2 cellular contexts compared by ENCODE assay signal in the genomic region with DNA sequence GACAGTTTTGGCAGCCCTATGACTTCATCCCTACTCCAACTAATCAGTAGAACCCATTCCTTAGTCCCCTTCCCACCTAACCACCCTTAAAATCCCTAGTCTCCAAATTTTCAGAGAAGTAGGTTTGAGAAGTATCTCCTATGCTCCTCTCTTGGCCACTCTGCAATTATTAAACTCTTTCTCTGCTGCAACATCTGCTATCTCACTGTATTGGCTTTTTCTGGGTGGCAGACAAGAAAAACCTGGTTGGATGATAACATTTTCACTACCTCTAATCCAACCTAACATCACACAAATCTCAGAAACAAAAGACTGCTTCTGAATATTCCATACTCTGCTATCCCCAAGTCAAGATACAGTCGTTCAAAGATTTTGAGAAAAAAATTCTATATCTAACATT.
A peak's percentile ranks its signal among the peaks of the same experiment; 100 is the strongest.
TF ChIP-seq lines count a peak whose summit lies in the region.

No MANE protein-coding gene starts in this region.

TF ChIP-seq in HCT116, 20 proteins besides CTCF, POLR2A, EP300 and RAD21 (continued from another document):
- TF ChIP-seq, protein P1, sequence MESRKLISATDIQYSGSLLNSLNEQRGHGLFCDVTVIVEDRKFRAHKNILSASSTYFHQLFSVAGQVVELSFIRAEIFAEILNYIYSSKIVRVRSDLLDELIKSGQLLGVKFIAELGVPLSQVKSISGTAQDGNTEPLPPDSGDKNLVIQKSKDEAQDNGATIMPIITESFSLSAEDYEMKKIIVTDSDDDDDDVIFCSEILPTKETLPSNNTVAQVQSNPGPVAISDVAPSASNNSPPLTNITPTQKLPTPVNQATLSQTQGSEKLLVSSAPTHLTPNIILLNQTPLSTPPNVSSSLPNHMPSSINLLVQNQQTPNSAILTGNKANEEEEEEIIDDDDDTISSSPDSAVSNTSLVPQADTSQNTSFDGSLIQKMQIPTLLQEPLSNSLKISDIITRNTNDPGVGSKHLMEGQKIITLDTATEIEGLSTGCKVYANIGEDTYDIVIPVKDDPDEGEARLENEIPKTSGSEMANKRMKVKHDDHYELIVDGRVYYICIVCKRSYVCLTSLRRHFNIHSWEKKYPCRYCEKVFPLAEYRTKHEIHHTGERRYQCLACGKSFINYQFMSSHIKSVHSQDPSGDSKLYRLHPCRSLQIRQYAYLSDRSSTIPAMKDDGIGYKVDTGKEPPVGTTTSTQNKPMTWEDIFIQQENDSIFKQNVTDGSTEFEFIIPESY (IDR thresholded peaks at IDR 0.05; ENCODE audit: extremely low read depth, insufficient replicate concordance, low read length) = no peak
- TF ChIP-seq, protein P2, sequence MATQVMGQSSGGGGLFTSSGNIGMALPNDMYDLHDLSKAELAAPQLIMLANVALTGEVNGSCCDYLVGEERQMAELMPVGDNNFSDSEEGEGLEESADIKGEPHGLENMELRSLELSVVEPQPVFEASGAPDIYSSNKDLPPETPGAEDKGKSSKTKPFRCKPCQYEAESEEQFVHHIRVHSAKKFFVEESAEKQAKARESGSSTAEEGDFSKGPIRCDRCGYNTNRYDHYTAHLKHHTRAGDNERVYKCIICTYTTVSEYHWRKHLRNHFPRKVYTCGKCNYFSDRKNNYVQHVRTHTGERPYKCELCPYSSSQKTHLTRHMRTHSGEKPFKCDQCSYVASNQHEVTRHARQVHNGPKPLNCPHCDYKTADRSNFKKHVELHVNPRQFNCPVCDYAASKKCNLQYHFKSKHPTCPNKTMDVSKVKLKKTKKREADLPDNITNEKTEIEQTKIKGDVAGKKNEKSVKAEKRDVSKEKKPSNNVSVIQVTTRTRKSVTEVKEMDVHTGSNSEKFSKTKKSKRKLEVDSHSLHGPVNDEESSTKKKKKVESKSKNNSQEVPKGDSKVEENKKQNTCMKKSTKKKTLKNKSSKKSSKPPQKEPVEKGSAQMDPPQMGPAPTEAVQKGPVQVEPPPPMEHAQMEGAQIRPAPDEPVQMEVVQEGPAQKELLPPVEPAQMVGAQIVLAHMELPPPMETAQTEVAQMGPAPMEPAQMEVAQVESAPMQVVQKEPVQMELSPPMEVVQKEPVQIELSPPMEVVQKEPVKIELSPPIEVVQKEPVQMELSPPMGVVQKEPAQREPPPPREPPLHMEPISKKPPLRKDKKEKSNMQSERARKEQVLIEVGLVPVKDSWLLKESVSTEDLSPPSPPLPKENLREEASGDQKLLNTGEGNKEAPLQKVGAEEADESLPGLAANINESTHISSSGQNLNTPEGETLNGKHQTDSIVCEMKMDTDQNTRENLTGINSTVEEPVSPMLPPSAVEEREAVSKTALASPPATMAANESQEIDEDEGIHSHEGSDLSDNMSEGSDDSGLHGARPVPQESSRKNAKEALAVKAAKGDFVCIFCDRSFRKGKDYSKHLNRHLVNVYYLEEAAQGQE (IDR thresholded peaks at IDR 0.05; ENCODE audit: low read depth) = no peak
- TF ChIP-seq EGR1 (IDR thresholded peaks at IDR 0.05; ENCODE audit: low read depth) (no peak), CBX3 (IDR thresholded peaks at IDR 0.05; ENCODE audit: low read depth) (peak; percentile 52; the same call in 1 of the 2 replicates)

TF ChIP-seq in WTC11, 78 proteins besides CTCF, POLR2A, EP300 and RAD21 (continued from another document):
- TF ChIP-seq, protein P3, sequence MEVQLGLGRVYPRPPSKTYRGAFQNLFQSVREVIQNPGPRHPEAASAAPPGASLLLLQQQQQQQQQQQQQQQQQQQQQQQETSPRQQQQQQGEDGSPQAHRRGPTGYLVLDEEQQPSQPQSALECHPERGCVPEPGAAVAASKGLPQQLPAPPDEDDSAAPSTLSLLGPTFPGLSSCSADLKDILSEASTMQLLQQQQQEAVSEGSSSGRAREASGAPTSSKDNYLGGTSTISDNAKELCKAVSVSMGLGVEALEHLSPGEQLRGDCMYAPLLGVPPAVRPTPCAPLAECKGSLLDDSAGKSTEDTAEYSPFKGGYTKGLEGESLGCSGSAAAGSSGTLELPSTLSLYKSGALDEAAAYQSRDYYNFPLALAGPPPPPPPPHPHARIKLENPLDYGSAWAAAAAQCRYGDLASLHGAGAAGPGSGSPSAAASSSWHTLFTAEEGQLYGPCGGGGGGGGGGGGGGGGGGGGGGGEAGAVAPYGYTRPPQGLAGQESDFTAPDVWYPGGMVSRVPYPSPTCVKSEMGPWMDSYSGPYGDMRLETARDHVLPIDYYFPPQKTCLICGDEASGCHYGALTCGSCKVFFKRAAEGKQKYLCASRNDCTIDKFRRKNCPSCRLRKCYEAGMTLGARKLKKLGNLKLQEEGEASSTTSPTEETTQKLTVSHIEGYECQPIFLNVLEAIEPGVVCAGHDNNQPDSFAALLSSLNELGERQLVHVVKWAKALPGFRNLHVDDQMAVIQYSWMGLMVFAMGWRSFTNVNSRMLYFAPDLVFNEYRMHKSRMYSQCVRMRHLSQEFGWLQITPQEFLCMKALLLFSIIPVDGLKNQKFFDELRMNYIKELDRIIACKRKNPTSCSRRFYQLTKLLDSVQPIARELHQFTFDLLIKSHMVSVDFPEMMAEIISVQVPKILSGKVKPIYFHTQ (CRISPR knock-in tag; IDR thresholded peaks at IDR 0.05) = no peak
- TF ChIP-seq ZNF263 (CRISPR knock-in tag; IDR thresholded peaks at IDR 0.05; ENCODE audit: low read depth) (no peak), CREM (CRISPR knock-in tag; IDR thresholded peaks at IDR 0.05) (no peak), SMAD4 (CRISPR knock-in tag; IDR thresholded peaks at IDR 0.05) (no peak)
- TF ChIP-seq, protein P4, sequence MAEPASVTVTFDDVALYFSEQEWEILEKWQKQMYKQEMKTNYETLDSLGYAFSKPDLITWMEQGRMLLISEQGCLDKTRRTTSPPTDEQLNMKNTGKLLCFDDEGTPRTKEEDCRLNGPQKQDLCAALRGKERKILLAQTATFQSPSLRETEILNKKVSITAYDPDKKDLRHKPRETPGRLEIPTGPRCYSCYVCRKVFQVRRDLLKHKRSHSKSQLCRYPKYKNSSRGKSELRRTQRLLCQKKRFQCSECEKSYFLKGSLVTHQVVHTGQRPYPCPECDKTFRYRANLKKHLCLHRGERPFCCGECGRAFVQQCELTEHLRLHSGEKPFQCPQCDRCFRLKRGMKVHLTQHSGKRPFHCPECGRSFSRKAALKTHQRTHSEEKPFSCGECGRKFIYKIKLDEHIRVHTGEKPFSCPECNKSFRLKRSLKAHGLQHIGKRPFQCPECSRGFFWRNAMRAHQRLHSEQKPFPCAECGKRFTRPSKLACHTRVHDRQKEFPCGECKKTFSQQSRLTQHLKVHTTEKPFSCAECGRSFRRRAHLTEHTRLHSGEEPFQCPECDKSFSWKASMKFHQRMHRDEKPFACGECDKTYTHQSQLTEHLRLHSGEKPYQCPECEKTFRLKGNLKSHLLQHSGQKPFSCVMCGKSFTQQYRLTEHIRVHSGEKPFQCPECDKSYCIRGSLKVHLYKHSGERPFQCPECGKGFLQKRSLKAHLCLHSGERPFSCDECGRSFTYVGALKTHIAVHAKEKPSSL (CRISPR knock-in tag; conservative IDR thresholded peaks at IDR 0.05) = no peak
